1 cellular context compared by ENCODE assay signal in genomic region chr12:90978117-90978770, GRCh38.
TF ChIP-seq lines count a peak whose summit lies in the region.

No MANE protein-coding gene starts in this region.

TF ChIP-seq in K562, 482 proteins besides CTCF, POLR2A, EP300 and RAD21:
- TF ChIP-seq, protein P1, sequence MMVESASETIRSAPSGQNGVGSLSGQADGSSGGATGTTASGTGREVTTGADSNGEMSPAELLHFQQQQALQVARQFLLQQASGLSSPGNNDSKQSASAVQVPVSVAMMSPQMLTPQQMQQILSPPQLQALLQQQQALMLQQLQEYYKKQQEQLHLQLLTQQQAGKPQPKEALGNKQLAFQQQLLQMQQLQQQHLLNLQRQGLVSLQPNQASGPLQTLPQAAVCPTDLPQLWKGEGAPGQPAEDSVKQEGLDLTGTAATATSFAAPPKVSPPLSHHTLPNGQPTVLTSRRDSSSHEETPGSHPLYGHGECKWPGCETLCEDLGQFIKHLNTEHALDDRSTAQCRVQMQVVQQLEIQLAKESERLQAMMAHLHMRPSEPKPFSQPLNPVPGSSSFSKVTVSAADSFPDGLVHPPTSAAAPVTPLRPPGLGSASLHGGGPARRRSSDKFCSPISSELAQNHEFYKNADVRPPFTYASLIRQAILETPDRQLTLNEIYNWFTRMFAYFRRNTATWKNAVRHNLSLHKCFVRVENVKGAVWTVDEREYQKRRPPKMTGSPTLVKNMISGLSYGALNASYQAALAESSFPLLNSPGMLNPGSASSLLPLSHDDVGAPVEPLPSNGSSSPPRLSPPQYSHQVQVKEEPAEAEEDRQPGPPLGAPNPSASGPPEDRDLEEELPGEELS (CRISPR knock-in tag; IDR thresholded peaks at IDR 0.05; ENCODE audit: borderline replicate concordance): no peak
- TF ChIP-seq SMC3 (conservative IDR thresholded peaks at IDR 0.05; ENCODE audit: insufficient read depth, low read depth, low read length) (peak; percentile 16; the same call in 1 of the 2 replicates), KLF16 (IDR thresholded peaks at IDR 0.05) (0 out of 2 replicates have a peak, but pooled peaks have one; percentile 10), RBM22 (IDR thresholded peaks at IDR 0.05; ENCODE audit: low read depth, low read length, poor library complexity, severe bottlenecking) (no peak)
